9 cellular contexts compared by ENCODE assay signal in genomic region chr16:11379420-11379819, GRCh38. TPM values are rescaled to one million over a fixed set of nuclear protein-coding genes. Genes with fewer than 3 reads are reported as not detected.
DNase-seq lines count a peak whose midpoint lies in the region; ATAC-seq and TF ChIP-seq lines count a peak whose summit lies in the region.
"Had no signal": no experiment of that assay in that cellular context is flagged by ENCODE, and none has a peak within 500 bp of the region (broad histone marks: within the 10 kb centered on the region; RNA-seq: fewer than 3 reads in every experiment).

No MANE protein-coding gene starts in this region.

- DNase-seq in EL (peak; percentile 26), OCI-LY7 (ENCODE audit: low spot score) (no peak), fibroblast of mammary gland (ENCODE audit: low read depth) (peak; percentile 60), DMS 273 treated with DMSO at 0.1 percent for 48 hours (lab: John Stamatoyannopoulos, UW) (no peak), SHP77 (lab: John Stamatoyannopoulos, UW) (no peak), DMS53 (lab: John Stamatoyannopoulos, UW) (no peak), ACHN (no peak)

- POLR2A ChIA-PET in OCI-LY7 (lab: Charles Lee), result interaction anchor here (0.6 to 0.9 kb wide), 2 partner anchors 9 to 641 kb away, joined by 3 read pairs; no protein-coding TSS in a partner anchor

- no TSS peak for BruUV-seq in OCI-LY7 (replicated peaks; lab: Mats Ljungman, UMichigan)

- no peak for TF ChIP-seq CTCF in OCI-LY7 (conservative IDR thresholded peaks at IDR 0.05; ENCODE audit: low read length)
- TF ChIP-seq CTCF in fibroblast of mammary gland (conservative IDR thresholded peaks at IDR 0.05; ENCODE audit: control insufficient read depth, insufficient read depth, low read depth, low read length), result no peak

- peak overlapping the region; percentile 44; the same call in 1 of the 2 replicates for H2AFZ ChIP-seq in OCI-LY7 (ENCODE audit: low read length)
- H2AFZ ChIP-seq: GM23338 had no signal

- intact Hi-C loops in OCI-LY7 (cut with micrococcal nuclease; ENCODE audit: unreplicated experiment), result no loop called here

- in situ Hi-C loops in ACHN (cut with HindIII; ENCODE audit: low pct_ligation_motif_present, low pct_unique_long_range_greater_than_20kb, low sequenced_read_pairs), result no loop called here

- no peaks in the 10 kb centered on the region for H3K9me2 ChIP-seq in OCI-LY7 (ENCODE audit: insufficient read depth, low read length)

- H3K9me3 ChIP-seq in OCI-LY7 (ENCODE audit: low read length), result no peaks in the 10 kb centered on the region

- H4K20me1 ChIP-seq in OCI-LY7 (ENCODE audit: insufficient read depth, low read length), result no peaks in the 10 kb centered on the region

- H3K4me3 ChIP-seq in OCI-LY7 (ENCODE audit: low read depth, low read length, poor library complexity, severe bottlenecking) (peak overlapping the region; percentile 8), fibroblast of mammary gland (ENCODE audit: control insufficient read depth, low read depth, low read length) (no peak overlapping the region)
- H3K4me3 ChIP-seq: GM23338 had no signal

- no peaks in the 10 kb centered on the region for H3K36me3 ChIP-seq in OCI-LY7 (ENCODE audit: insufficient read depth, low read length)

- peak overlapping the region; percentile 23; the same call in 1 of the 2 replicates for H3K4me2 ChIP-seq in OCI-LY7 (ENCODE audit: low read length)
- H3K4me2 ChIP-seq: GM23338 had no signal

- H3K79me2 ChIP-seq in OCI-LY7 (ENCODE audit: insufficient read depth, low read depth, low read length), result no peaks in the 10 kb centered on the region

- peaks cover 3% of the 10 kb centered on the region for H3K4me1 ChIP-seq in OCI-LY7 (ENCODE audit: insufficient read depth, low read length, poor library complexity, severe bottlenecking)

- CTCF ChIA-PET in OCI-LY7 (lab: Charles Lee; ENCODE audit: unreplicated experiment), result no interaction called here

- no peak overlapping the region for H3K27ac ChIP-seq in OCI-LY7 (ENCODE audit: low read depth, low read length, poor library complexity, severe bottlenecking)

- ATAC-seq in GM21360 (IDR thresholded peaks at IDR 0.05; ENCODE audit: unreplicated experiment), result peak; percentile 68
- ATAC-seq: GM23338 had no signal

RNA-seq across cellular contexts. Expression of gene RMI2, which starts 34.2 kb away (rescaled TPM):
- 60.4 and 84.5 TPM in 2 replicates for total RNA-seq in OCI-LY7 (2014; rRNA removed; shearing (Covaris generic))
- 126 and 157 TPM in 2 replicates for total RNA-seq in OCI-LY7 (2022)

Comparison
In these comparisons a context has a peak if more than half of its experiments do, and no peak if none do; other contexts are left out.
1. DNase-seq: peak in EL (single experiment) and fibroblast of mammary gland (single experiment); none in OCI-LY7 (single experiment), DMS 273 treated with DMSO at 0.1 percent for 48 hours (single experiment), SHP77 (0 of 2), DMS53 (single experiment) and ACHN (single experiment).